ENCODE assay signal across 8 cellular contexts in genomic region chr19:36916991-36917390, GRCh38. TPM values are rescaled to one million over a fixed set of nuclear protein-coding genes. Genes with fewer than 3 reads are reported as not detected.
A peak's percentile ranks its signal among the peaks of the same experiment; 100 is the strongest.
DNase-seq lines count a peak whose midpoint lies in the region; FAIRE-seq and TF ChIP-seq lines count a peak whose summit lies in the region.

No MANE protein-coding gene starts in this region.

- H3K4me3 ChIP-seq in ACC112 (ENCODE audit: low read depth, low read length) = peak overlapping the region; percentile 94
- H3K4me3 ChIP-seq in keratinocyte (ENCODE audit: control insufficient read depth in 2 of 3, extremely low read depth in 1 of 3, insufficient read depth in 2 of 3, low read depth in 1 of 3, low read length in 3 of 3) = peak overlapping the region; percentile 63 to 92 (median 81)

- no peak for TF ChIP-seq POLR2A in H54 (IDR thresholded peaks at IDR 0.05; ENCODE audit: low read depth, low read length)

- no peaks in the 10 kb centered on the region for H3K9me1 ChIP-seq in keratinocyte (ENCODE audit: control insufficient read depth, extremely low read depth, insufficient read depth, low read length)

- no peaks in the 10 kb centered on the region for H4K20me1 ChIP-seq in keratinocyte (ENCODE audit: control insufficient read depth, extremely low read depth, insufficient read depth, low read length)

- no peak for TF ChIP-seq CTCF in keratinocyte (optimal IDR thresholded peaks at IDR 0.05 in 1 of 3, IDR thresholded peaks at IDR 0.05 in 1 of 3, conservative IDR thresholded peaks at IDR 0.05 in 1 of 3; ENCODE audit: extremely low read depth in 1 of 3, insufficient read depth in 2 of 3, low read length in 3 of 3)

- dilution Hi-C loops in keratinocyte (cut with MboI; ENCODE audit: extremely low pct_ligation_motif_present, low sequenced_read_pairs) = no loop called here

- no peaks in the 10 kb centered on the region for H3K9me3 ChIP-seq in keratinocyte (ENCODE audit: control insufficient read depth, low read depth, low read length)

- H3K9ac ChIP-seq in keratinocyte (ENCODE audit: control insufficient read depth, extremely low read depth, insufficient read depth, low read length) = peak overlapping the region; percentile 84

- FAIRE-seq in H54 (lab: Jason Lieb, UNC) (peak; percentile 71), keratinocyte (lab: Jason Lieb, UNC) (no peak)

- H3K27ac ChIP-seq in ACC112 (ENCODE audit: low read depth, low read length) (peak overlapping the region; percentile 81), angular gyrus (ENCODE audit: low read depth, low read length) (peak overlapping the region; percentile 95), keratinocyte (ENCODE audit: control insufficient read depth, insufficient read depth, low read length) (peak overlapping the region; percentile 90)

- H3K27me3 ChIP-seq in ACC112 (ENCODE audit: insufficient read depth, low read length) = no peaks in the 10 kb centered on the region
- H3K27me3 ChIP-seq in keratinocyte (ENCODE audit: control insufficient read depth, extremely low read depth, insufficient read depth, low read length) = no peaks in the 10 kb centered on the region

- DNase-seq in H54 (ENCODE audit: insufficient read length, low spot score) (no peak), keratinocyte (ENCODE audit: low read depth, low spot score) (no peak), stromal cell of bone marrow (ENCODE audit: low read depth) (peak; percentile 15), UCSD-AML1 (lab: John Stamatoyannopoulos, UW; ENCODE audit: unreplicated experiment) (no peak), NCI-H2171 treated with DMSO at 0.1 percent for 48 hours (lab: John Stamatoyannopoulos, UW) (no peak), SW480 (ENCODE audit: low spot score) (no peak)

- peaks cover 19% of the 10 kb centered on the region for H3K36me3 ChIP-seq in ACC112 (ENCODE audit: insufficient read depth, low read length)
- H3K36me3 ChIP-seq in keratinocyte (ENCODE audit: control insufficient read depth in 2 of 2, extremely low read depth in 1 of 2, insufficient read depth in 2 of 2, low read length in 2 of 2) = peaks cover 1 to 5% of the 10 kb centered on the region in 2 experiments

- H3K79me2 ChIP-seq in ACC112 (ENCODE audit: control insufficient read depth, insufficient read depth, low read length, unreplicated experiment) = peaks cover 16% of the 10 kb centered on the region
- H3K79me2 ChIP-seq in keratinocyte (ENCODE audit: control insufficient read depth, insufficient read depth, low read length) = peaks cover 9% of the 10 kb centered on the region

- H3K4me1 ChIP-seq in ACC112 (ENCODE audit: control insufficient read depth, insufficient read depth, low read length, unreplicated experiment) (no peaks in the 10 kb centered on the region), keratinocyte (ENCODE audit: control insufficient read depth, extremely low read depth, insufficient read depth, low read length) (peaks cover 11% of the 10 kb centered on the region)

- H2AFZ ChIP-seq in ACC112 (ENCODE audit: low read length, unreplicated experiment) = peak overlapping the region; percentile 96
- peak overlapping the region; percentile 90 for H2AFZ ChIP-seq in keratinocyte (ENCODE audit: control insufficient read depth, low read length)

- H3K4me2 ChIP-seq in keratinocyte (ENCODE audit: control insufficient read depth, extremely low read depth, insufficient read depth, low read depth, low read length) = peak overlapping the region; percentile 91

RNA-seq across cellular contexts. Expression of gene ZNF568, which starts 0.9 kb away (rescaled TPM):
- polyA plus RNA-seq in keratinocyte = 4.0 to 4.1 TPM (median 4.1 TPM) in 3 replicates
- polyA plus RNA-seq in keratinocyte (2011; ENCODE audit: low read depth) = 2.1 TPM
- polyA plus RNA-seq in keratinocyte (2011; cell fraction: cytosol; rRNA removed) = 3.2 and 5.0 TPM in 2 replicates
- polyA plus RNA-seq in keratinocyte (2011; cell fraction: nucleus; rRNA removed) = 4.6 and 5.4 TPM in 2 replicates
- polyA plus RNA-seq in keratinocyte (2012; ENCODE audit: low replicate concordance) = 3.5 and 4.0 TPM in 2 replicates
- 0.95 to 5.2 TPM (median 4.7 TPM) in 3 replicates for polyA minus RNA-seq in keratinocyte
- 4.8 TPM for polyA minus RNA-seq in keratinocyte (2011; cell fraction: cytosol; rRNA and poly(A)+ RNA removed)
- 7.6 and 11.4 TPM in 2 replicates for polyA minus RNA-seq in keratinocyte (2011; cell fraction: nucleus; rRNA and poly(A)+ RNA removed)

RNA-seq across cellular contexts. Expression of gene ZNF829, which starts 0.9 kb away (rescaled TPM):
- polyA plus RNA-seq in keratinocyte = 1.2 to 2.3 TPM (median 1.7 TPM) in 3 replicates
- 3.0 TPM for polyA plus RNA-seq in keratinocyte (2011; ENCODE audit: low read depth)
- 0.91 and 1.9 TPM in 2 replicates for polyA plus RNA-seq in keratinocyte (2011; cell fraction: cytosol; rRNA removed)
- polyA plus RNA-seq in keratinocyte (2011; cell fraction: nucleus; rRNA removed) = 2.0 and 2.6 TPM in 2 replicates
- 1.6 and 1.8 TPM in 2 replicates for polyA plus RNA-seq in keratinocyte (2012; ENCODE audit: low replicate concordance)
- polyA minus RNA-seq in keratinocyte = 0.69 to 2.6 TPM (median 2.3 TPM) in 3 replicates
- polyA minus RNA-seq in keratinocyte (2011; cell fraction: cytosol; rRNA and poly(A)+ RNA removed) = 1.5 TPM
- polyA minus RNA-seq in keratinocyte (2011; cell fraction: nucleus; rRNA and poly(A)+ RNA removed) = 2.4 and 2.6 TPM in 2 replicates
